ENCODE assay signal across 13 cellular contexts in genomic region chr15:89140595-89140994, GRCh38. TPM values are rescaled to one million over a fixed set of nuclear protein-coding genes. Genes with fewer than 3 reads are reported as not detected.
DNase-seq lines count a peak whose midpoint lies in the region; ATAC-seq and TF ChIP-seq lines count a peak whose summit lies in the region.
"Had no signal": no experiment of that assay in that cellular context is flagged by ENCODE, and none has a peak within 500 bp of the region (broad histone marks: within the 10 kb centered on the region; RNA-seq: fewer than 3 reads in every experiment).

No MANE protein-coding gene starts in this region.

- TF ChIP-seq CTCF in Caco-2 (IDR thresholded peaks at IDR 0.05; ENCODE audit: insufficient read depth in 1 of 2, low read depth in 1 of 2, low read length in 1 of 2, severe bottlenecking in 1 of 2, unreplicated experiment in 1 of 2) (no peak), KMS-11 (conservative IDR thresholded peaks at IDR 0.05; ENCODE audit: low read depth, low read length) (no peak), gastrocnemius medialis (IDR thresholded peaks at IDR 0.05 in 4 of 5, conservative IDR thresholded peaks at IDR 0.05 in 1 of 5) (no peak)

- H3K27ac Mint-ChIP-seq in Caco-2 (ENCODE audit: unreplicated experiment), result peak overlapping the region; percentile 84
- H3K27ac Mint-ChIP-seq in effector memory CD8-positive, alpha-beta T cell, result peak overlapping the region; percentile 75 to 93
- H3K27ac Mint-ChIP-seq in stimulated activated memory B cell treated with anti-CD40 and anti-IgM and Interleukin-4, amounts not matched to agents 10 μg/mL and 1 μg/mL and 100 μg/mL, for 72 hours, result no peak overlapping the region
- H3K27ac Mint-ChIP-seq: activated CD4-positive, alpha-beta T cell treated with anti-CD3 and anti-CD28 coated beads for 36 hours; activated T-helper 17 cell treated with anti-CD3 and anti-CD28 coated beads, Interleukin-2, amount 50 U/mL, for 72 hours; CD4-positive, alpha-beta T cell had no signal

- H3K27ac ChIP-seq in KMS-11, result no peak overlapping the region
- peak overlapping the region; percentile 77 to 88 (median 82) for H3K27ac ChIP-seq in gastrocnemius medialis

- peaks cover 9% of the 10 kb centered on the region for H3K36me3 Mint-ChIP-seq in Caco-2 (ENCODE audit: insufficient read depth, unreplicated experiment)
- no peaks in the 10 kb centered on the region for H3K36me3 Mint-ChIP-seq in effector memory CD8-positive, alpha-beta T cell (ENCODE audit: insufficient read depth)
- H3K36me3 Mint-ChIP-seq in stimulated activated memory B cell treated with anti-CD40 and anti-IgM and Interleukin-4, amounts not matched to agents 10 μg/mL and 1 μg/mL and 100 μg/mL, for 72 hours, result peaks cover 46% of the 10 kb centered on the region

- no TSS peak for BruUV-seq in Caco-2 (replicated peaks; lab: Mats Ljungman, UMichigan)

- H3K27me3 ChIP-seq in Caco-2 (replicated peaks; ENCODE audit: control insufficient read depth, insufficient read depth, low read length) (no peaks in the 10 kb centered on the region), KMS-11 (ENCODE audit: insufficient read depth, low read depth) (no peaks in the 10 kb centered on the region), gastrocnemius medialis (no peaks in the 10 kb centered on the region)
- H3K27me3 ChIP-seq: pancreas had no signal

- DNase-seq in Caco-2 (no peak), gastrocnemius medialis (no peak), HT-29 (ENCODE audit: low spot score) (no peak)
- no peak for DNase-seq in effector memory CD8-positive, alpha-beta T cell
- DNase-seq: activated CD4-positive, alpha-beta T cell treated with anti-CD3 and anti-CD28 coated beads for 36 hours; CD4-positive, alpha-beta T cell; mesendoderm; NCI-H2081 treated with DMSO at 0.1 percent for 48 hours; pancreas had no signal

- no peaks in the 10 kb centered on the region for H3K27me3 Mint-ChIP-seq in Caco-2 (ENCODE audit: insufficient read depth, unreplicated experiment)
- no peaks in the 10 kb centered on the region for H3K27me3 Mint-ChIP-seq in effector memory CD8-positive, alpha-beta T cell
- H3K27me3 Mint-ChIP-seq in stimulated activated memory B cell treated with anti-CD40 and anti-IgM and Interleukin-4, amounts not matched to agents 10 μg/mL and 1 μg/mL and 100 μg/mL, for 72 hours, result no peaks in the 10 kb centered on the region
- H3K27me3 Mint-ChIP-seq: activated CD4-positive, alpha-beta T cell treated with anti-CD3 and anti-CD28 coated beads for 36 hours; activated T-helper 17 cell treated with anti-CD3 and anti-CD28 coated beads, Interleukin-2, amount 50 U/mL, for 72 hours; CD4-positive, alpha-beta T cell had no signal

- no peaks in the 10 kb centered on the region for H4K20me1 ChIP-seq in KMS-11 (ENCODE audit: insufficient read depth)

- in situ Hi-C loops in gastrocnemius medialis (cut with MboI; ENCODE audit: low sequenced_read_pairs in 4 of 4), result no loop called here

- no peaks in the 10 kb centered on the region for H3K79me2 ChIP-seq in KMS-11 (ENCODE audit: insufficient read depth, low read depth)

- H3K4me3 Mint-ChIP-seq in Caco-2 (ENCODE audit: unreplicated experiment), result no peak overlapping the region
- H3K4me3 Mint-ChIP-seq in effector memory CD8-positive, alpha-beta T cell, result peak overlapping the region; percentile 30 to 52
- no peak overlapping the region for H3K4me3 Mint-ChIP-seq in stimulated activated memory B cell treated with anti-CD40 and anti-IgM and Interleukin-4, amounts not matched to agents 10 μg/mL and 1 μg/mL and 100 μg/mL, for 72 hours
- H3K4me3 Mint-ChIP-seq: activated CD4-positive, alpha-beta T cell treated with anti-CD3 and anti-CD28 coated beads for 36 hours; activated T-helper 17 cell treated with anti-CD3 and anti-CD28 coated beads, Interleukin-2, amount 50 U/mL, for 72 hours; CD4-positive, alpha-beta T cell had no signal

- CTCF ChIA-PET in Caco-2 (lab: Charles Lee), result interaction anchor here (0.5 to 1.1 kb wide), 4 partner anchors 11 to 37 kb away, joined by 3 to 7 read pairs (median 3); no protein-coding TSS in a partner anchor

- H3K9me3 Mint-ChIP-seq in Caco-2 (ENCODE audit: unreplicated experiment), result no peaks in the 10 kb centered on the region
- H3K9me3 Mint-ChIP-seq in effector memory CD8-positive, alpha-beta T cell, result no peaks in the 10 kb centered on the region
- H3K9me3 Mint-ChIP-seq in stimulated activated memory B cell treated with anti-CD40 and anti-IgM and Interleukin-4, amounts not matched to agents 10 μg/mL and 1 μg/mL and 100 μg/mL, for 72 hours, result no peaks in the 10 kb centered on the region
- H3K9me3 Mint-ChIP-seq: activated T-helper 17 cell treated with anti-CD3 and anti-CD28 coated beads, Interleukin-2, amount 50 U/mL, for 72 hours; CD4-positive, alpha-beta T cell had no signal

- POLR2A ChIA-PET in Caco-2 (lab: Charles Lee), result no interaction called here

- no peak for TF ChIP-seq POLR2A in gastrocnemius medialis (IDR thresholded peaks at IDR 0.05)

- H3K9ac ChIP-seq in KMS-11, result no peak overlapping the region

- peaks cover 21% of the 10 kb centered on the region for H3K4me1 Mint-ChIP-seq in Caco-2 (ENCODE audit: low read depth, unreplicated experiment)
- peaks cover 25 to 44% of the 10 kb centered on the region in 2 donors for H3K4me1 Mint-ChIP-seq in effector memory CD8-positive, alpha-beta T cell (ENCODE audit: low read depth in 2 of 2)
- H3K4me1 Mint-ChIP-seq in stimulated activated memory B cell treated with anti-CD40 and anti-IgM and Interleukin-4, amounts not matched to agents 10 μg/mL and 1 μg/mL and 100 μg/mL, for 72 hours, result peaks cover 12% of the 10 kb centered on the region

- no peak overlapping the region for H2AFZ ChIP-seq in KMS-11 (ENCODE audit: low read depth)

- H3K9me3 ChIP-seq in Caco-2, result no peaks in the 10 kb centered on the region
- no peaks in the 10 kb centered on the region for H3K9me3 ChIP-seq in gastrocnemius medialis
- H3K9me3 ChIP-seq: pancreas had no signal

- no peaks in the 10 kb centered on the region for H3K36me3 ChIP-seq in Caco-2 (ENCODE audit: control insufficient read depth, insufficient read depth, low read length)
- H3K36me3 ChIP-seq in KMS-11 (ENCODE audit: insufficient read depth), result no peaks in the 10 kb centered on the region
- peaks cover 0 to 11% of the 10 kb centered on the region in 2 donors for H3K36me3 ChIP-seq in gastrocnemius medialis
- H3K36me3 ChIP-seq: pancreas had no signal

- H3K4me1 ChIP-seq in Caco-2, result peaks cover 14% of the 10 kb centered on the region
- H3K4me1 ChIP-seq in KMS-11 (ENCODE audit: low read depth, poor library complexity, severe bottlenecking), result peaks cover 7% of the 10 kb centered on the region
- peaks cover 85 to 96% of the 10 kb centered on the region in 2 donors for H3K4me1 ChIP-seq in gastrocnemius medialis

- ATAC-seq in effector memory CD8-positive, alpha-beta T cell (replicated peaks), result peak; percentile 32
- ATAC-seq in gastrocnemius medialis (no peak), GM21423 (IDR thresholded peaks at IDR 0.05; ENCODE audit: unreplicated experiment) (no peak)
- no peak for ATAC-seq in stimulated activated memory B cell treated with anti-CD40 and anti-IgM and Interleukin-4, amounts not matched to agents 10 μg/mL and 1 μg/mL and 100 μg/mL, for 72 hours
- ATAC-seq: activated CD4-positive, alpha-beta T cell treated with anti-CD3 and anti-CD28 coated beads for 36 hours; activated T-helper 17 cell treated with anti-CD3 and anti-CD28 coated beads, Interleukin-2, amount 50 U/mL, for 72 hours had no signal

- H3K4me2 ChIP-seq in KMS-11, result peak overlapping the region; percentile 17; the same call in 1 of the 2 replicates

- H3K4me3 ChIP-seq in Caco-2 (ENCODE audit: low read depth, low read length) (no peak overlapping the region), KMS-11 (IDR thresholded peaks at IDR 0.05; ENCODE audit: insufficient read depth, low read depth, low read length) (no peak overlapping the region), gastrocnemius medialis (no peak overlapping the region)
- H3K4me3 ChIP-seq: pancreas had no signal

- intact Hi-C loops in Caco-2 (cut with micrococcal nuclease; ENCODE audit: unreplicated experiment), result no loop called here
- intact Hi-C loops in gastrocnemius medialis (cut with DNase I; ENCODE audit: low total_unique reads), result no loop called here

RNA-seq across cellular contexts. Expression of gene ABHD2, which starts 52.3 kb away (rescaled TPM):
- total RNA-seq in Caco-2 (2022), result 56.4 and 63.0 TPM in 2 replicates
- total RNA-seq in gastrocnemius medialis, result 100 to 1,000 TPM in 1 of 4 donors, 10 to 100 TPM in 3; 19.3 to 150 (median 64.5) TPM
- 156 and 181 TPM in 2 replicates for total RNA-seq in HT-29 (2014; rRNA removed; shearing (Covaris generic))

Comparison
In these comparisons a context has a peak if more than half of its experiments do, and no peak if none do; other contexts are left out.
1. H3K4me3 Mint-ChIP-seq: peak in effector memory CD8-positive, alpha-beta T cell (2 of 2); none in Caco-2 (single experiment) and stimulated activated memory B cell treated with anti-CD40 and anti-IgM and Interleukin-4, amounts not matched to agents 10 μg/mL and 1 μg/mL and 100 μg/mL, for 72 hours (single experiment).